In genomic region chr10:72087969-72088878, GRCh38 we compare ENCODE assay signal across 8 cellular contexts. TPM values are rescaled to one million over a fixed set of nuclear protein-coding genes. Genes with fewer than 3 reads are reported as not detected.
DNase-seq lines count a peak whose midpoint lies in the region; ATAC-seq and TF ChIP-seq lines count a peak whose summit lies in the region.

TSS of gene SPOCK2 (minus strand) at chr10:72088551. CDS start at chr10:72088328, 223 bp downstream.

- peaks cover 0 to 15% (median 3%) of the 10 kb centered on the region in 4 donors for H3K4me1 ChIP-seq in right lobe of liver

- H3K36me3 Mint-ChIP-seq in central memory CD8-positive, alpha-beta T cell (ENCODE audit: insufficient read depth) = peaks cover 48% of the 10 kb centered on the region

- 10% methylated on average over 21 of the region's 64 CpGs for WGBS in right lobe of liver (ENCODE audit: insufficient coverage, low coverage, low lambda C conversion rate, missing lambda C conversion rate)

- peak; percentile 82 for DNase-seq in H7
- peak; percentile 70 for DNase-seq in activated CD4-positive, CD25-positive, alpha-beta regulatory T cell treated with anti-CD3 and anti-CD28 coated beads, Interleukin-2, amount 50 U/mL, for 72 hours
- DNase-seq in central memory CD8-positive, alpha-beta T cell (ENCODE audit: low spot score in 2 of 2) = peak; percentile 61 to 71
- no peak for DNase-seq in right lobe of liver
- peak; percentile 53 to 65 for DNase-seq in stimulated activated CD4-positive, alpha-beta T cell treated with anti-CD3 and anti-CD28 coated beads, Interleukin-4, amount 100 ng/mL, for 4 hours
- DNase-seq in NCI-H82 treated with DMSO at 0.1 percent for 48 hours (lab: John Stamatoyannopoulos, UW; ENCODE audit: unreplicated experiment) = no peak
- no peak for DNase-seq in NCI-H2081 (lab: John Stamatoyannopoulos, UW)

- peak within 1 kb of the TSS; percentile 97 for H3K4me3 Mint-ChIP-seq in central memory CD8-positive, alpha-beta T cell

- H3K27me3 ChIP-seq in H7 (ENCODE audit: control insufficient read depth, insufficient read depth, low read length) (peaks cover 34% of the 10 kb centered on the region), right lobe of liver (peaks cover 0 to 14% of the 10 kb centered on the region in 2 donors)

- peak; percentile 61 for ATAC-seq in central memory CD8-positive, alpha-beta T cell (replicated peaks; ENCODE audit: extremely low read depth, poor library complexity, severe bottlenecking)
- peak in 3 of 4 donors; percentile 17 to 37 (median 30) for ATAC-seq in right lobe of liver
- no peak for ATAC-seq in GM18867 (IDR thresholded peaks at IDR 0.05; ENCODE audit: unreplicated experiment)

- no peaks in the 10 kb centered on the region for H3K9me3 ChIP-seq in right lobe of liver

- peaks cover 55% of the 10 kb centered on the region for H3K4me1 Mint-ChIP-seq in central memory CD8-positive, alpha-beta T cell

- H3K4me3 ChIP-seq in H7 (ENCODE audit: insufficient read depth, low read depth, low read length) = peak within 1 kb of the TSS; percentile 38
- H3K4me3 ChIP-seq in right lobe of liver = peak within 1 kb of the TSS; percentile 6 to 39 (median 25)

- TF ChIP-seq POLR2A in right lobe of liver (IDR thresholded peaks at IDR 0.05) = no peak

- H3K9me3 Mint-ChIP-seq in central memory CD8-positive, alpha-beta T cell = no peaks in the 10 kb centered on the region

- no peaks in the 10 kb centered on the region for H3K27me3 Mint-ChIP-seq in central memory CD8-positive, alpha-beta T cell

- H3K27ac Mint-ChIP-seq in central memory CD8-positive, alpha-beta T cell (ENCODE audit: low read depth) = peak within 1 kb of the TSS; percentile 98

- no peak for TF ChIP-seq CTCF in right lobe of liver (IDR thresholded peaks at IDR 0.05)

- H3K27ac ChIP-seq in right lobe of liver = peak within 1 kb of the TSS in 1 of 3 donors; percentile 18

- H3K36me3 ChIP-seq in H7 (replicated peaks; ENCODE audit: control insufficient read depth, insufficient read depth, low read length) (no peaks in the 10 kb centered on the region), right lobe of liver (no peaks in the 10 kb centered on the region)

- intact Hi-C loops in right lobe of liver (cut with DNase I) = no loop called here

RNA-seq across cellular contexts. Expression of gene SPOCK2, which starts in this region (rescaled TPM):
- total RNA-seq in H7 (2014; rRNA removed; shearing (Covaris generic)) = 1.3 TPM in 2 replicates
- total RNA-seq in right lobe of liver = 1 to 10 TPM in 4 of 6 experiments, under 1 TPM in 2; 0.72 to 3.0 (median 1.2) TPM

Comparison
In these comparisons a context has a peak if more than half of its experiments do, and no peak if none do; other contexts are left out.
1. DNase-seq: peak in H7 (single experiment), activated CD4-positive, CD25-positive, alpha-beta regulatory T cell treated with anti-CD3 and anti-CD28 coated beads, Interleukin-2, amount 50 U/mL, for 72 hours (single experiment), central memory CD8-positive, alpha-beta T cell (2 of 2) and stimulated activated CD4-positive, alpha-beta T cell treated with anti-CD3 and anti-CD28 coated beads, Interleukin-4, amount 100 ng/mL, for 4 hours (2 of 2); none in right lobe of liver (0 of 3), NCI-H82 treated with DMSO at 0.1 percent for 48 hours (single experiment) and NCI-H2081 (0 of 2).